ENCODE assay signal across 12 cellular contexts in the genomic region with DNA sequence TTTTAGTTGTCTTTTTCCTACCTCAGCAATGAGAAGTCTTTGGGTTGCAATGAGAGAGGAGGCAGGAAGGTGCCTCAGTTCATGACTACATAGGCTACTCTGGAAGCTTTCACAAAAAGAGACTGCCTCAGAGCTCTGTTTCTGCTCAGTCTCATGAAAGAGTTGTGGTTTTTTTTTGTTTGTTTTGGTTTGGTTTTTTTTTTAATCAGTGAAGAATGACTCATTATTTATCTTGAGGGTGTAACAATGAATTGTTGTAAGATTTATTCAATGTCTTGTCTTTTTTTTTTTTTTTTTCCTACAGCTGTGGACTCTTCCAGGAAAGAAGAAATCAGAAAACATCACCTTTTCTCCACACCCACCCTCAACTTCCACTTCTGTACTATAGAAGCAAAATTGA.
DNase-seq lines count a peak whose midpoint lies in the region; ATAC-seq and TF ChIP-seq lines count a peak whose summit lies in the region.
"Had no signal": no experiment of that assay in that cellular context is flagged by ENCODE, and none has a peak within 500 bp of the region (broad histone marks: within the 10 kb centered on the region; RNA-seq: fewer than 3 reads in every experiment).

No MANE protein-coding gene starts in this region.

- TF ChIP-seq CTCF in 22Rv1 (IDR thresholded peaks at IDR 0.05) (no peak), VCaP (conservative IDR thresholded peaks at IDR 0.05) (no peak)

- POLR2A ChIA-PET in T-cell (lab: Charles Lee), result no interaction called here

- no peak overlapping the region for H3K4me3 Mint-ChIP-seq in T-cell
- H3K4me3 Mint-ChIP-seq: IgD-negative memory B cell had no signal

- H3K27me3 Mint-ChIP-seq in T-cell, result peaks cover 7 to 12% of the 10 kb centered on the region in 2 donors
- H3K27me3 Mint-ChIP-seq: IgD-negative memory B cell had no signal

- CTCF ChIA-PET in T-cell (lab: Charles Lee), result no interaction called here

- H3K27ac Mint-ChIP-seq in T-cell, result no peak overlapping the region
- H3K27ac Mint-ChIP-seq: IgD-negative memory B cell had no signal

- DNase-seq in ELR (ENCODE audit: low read depth) (peak; percentile 45), iris pigment epithelial cell (ENCODE audit: low read depth) (peak; percentile 58), NK-92 (lab: John Stamatoyannopoulos, UW; ENCODE audit: unreplicated experiment) (no peak), mesenteric fat pad (ENCODE audit: low spot score) (no peak), T-cell (no peak)
- DNase-seq: amniotic stem cell, NCI-H524 treated with DMSO at 0.1 percent for 48 hours had no signal

- ATAC-seq in GM19023 (IDR thresholded peaks at IDR 0.05; ENCODE audit: unreplicated experiment) (no peak), T-cell (replicated peaks in 1 of 4) (no peak)

- H3K9me3 Mint-ChIP-seq in T-cell, result peaks cover 3 to 8% (median 8%) of the 10 kb centered on the region in 3 donors

- H3K4me1 Mint-ChIP-seq in T-cell, result peaks cover 0 to 6% (median 5%) of the 10 kb centered on the region in 3 donors
- H3K4me1 Mint-ChIP-seq: IgD-negative memory B cell had no signal

- H3K27ac ChIP-seq in 22Rv1, result peak overlapping the region; percentile 70
- peak overlapping the region; percentile 13; the same call in 1 of the 2 replicates for H3K27ac ChIP-seq in VCaP
- H3K27ac ChIP-seq: neutrophil had no signal

- H3K36me3 Mint-ChIP-seq in T-cell, result no peaks in the 10 kb centered on the region
- H3K36me3 Mint-ChIP-seq: IgD-negative memory B cell had no signal

Comparison
In these comparisons a context has a peak if more than half of its experiments do, and no peak if none do; other contexts are left out.
1. DNase-seq: peak in ELR (single experiment) and iris pigment epithelial cell (single experiment); none in NK-92 (single experiment), mesenteric fat pad (single experiment) and T-cell (0 of 34).